In genomic region chr17:57553991-57554825, GRCh38 we compare ENCODE assay signal across 8 cellular contexts.
A peak's percentile ranks its signal among the peaks of the same experiment; 100 is the strongest.
DNase-seq lines count a peak whose midpoint lies in the region; ATAC-seq and TF ChIP-seq lines count a peak whose summit lies in the region.
"Had no signal": no experiment of that assay in that cellular context is flagged by ENCODE, and none has a peak within 500 bp of the region (broad histone marks: within the 10 kb centered on the region; RNA-seq: fewer than 3 reads in every experiment).

No MANE protein-coding gene starts in this region.

- TF ChIP-seq CTCF in stomach (IDR thresholded peaks at IDR 0.05) = no peak

- peak; percentile 84 to 88 for DNase-seq in HAP-1 (ENCODE audit: low spot score in 2 of 2)
- DNase-seq in NCI-H69 (lab: John Stamatoyannopoulos, UW) = peak; percentile 41
- peak; percentile 40 for DNase-seq in fibroblast of peridontal ligament (ENCODE audit: extremely low read depth)
- DNase-seq in stomach = no peak
- no peak for DNase-seq in NCI-H1048 (lab: John Stamatoyannopoulos, UW)
- no peak for DNase-seq in stimulated activated naive CD8-positive, alpha-beta T cell treated with anti-CD3 and anti-CD28 coated beads, Interleukin-15, Interleukin-2, amounts not matched to agents 100 U/mL and 50 U/mL, for 24 hours
- DNase-seq: activated T-cell treated with anti-CD3 and anti-CD28 coated beads for 4 hours had no signal

- 56 to 77% (median 67%) methylated on average over 14 of the region's 14 CpGs for WGBS in stomach, 5 donors

- H2AFZ ChIP-seq in neuron (ENCODE audit: low read depth, low read length) = no peak overlapping the region

- no peak for TF ChIP-seq POLR2A in stomach (IDR thresholded peaks at IDR 0.05)

- H3K27ac ChIP-seq in stomach = no peak overlapping the region

- intact Hi-C loops in stomach (cut with DNase I; ENCODE audit: low total_unique reads) = no loop called here

- no peak for ATAC-seq in stimulated activated naive CD8-positive, alpha-beta T cell treated with anti-CD3 and anti-CD28 coated beads, Interleukin-15, Interleukin-2, amounts not matched to agents 100 U/mL and 50 U/mL, for 24 hours

- no peaks in the 10 kb centered on the region for H3K9me3 ChIP-seq in HAP-1
- H3K9me3 ChIP-seq in neuron (ENCODE audit: low read length) = no peaks in the 10 kb centered on the region
- no peaks in the 10 kb centered on the region for H3K9me3 ChIP-seq in stomach

- no peaks in the 10 kb centered on the region for H3K36me3 ChIP-seq in HAP-1 (replicated peaks)
- H3K36me3 ChIP-seq in neuron (ENCODE audit: insufficient read depth, low read length) = peaks cover 2% of the 10 kb centered on the region
- H3K36me3 ChIP-seq in stomach = peaks cover 0 to 3% (median 0%) of the 10 kb centered on the region in 4 donors

- no peak for TF ChIP-seq EP300 in stomach (IDR thresholded peaks at IDR 0.05)

- no peak overlapping the region for H3K4me3 ChIP-seq in HAP-1
- peak overlapping the region; percentile 30 for H3K4me3 ChIP-seq in neuron (ENCODE audit: low read length)
- H3K4me3 ChIP-seq in stomach = no peak overlapping the region

- H3K27me3 ChIP-seq in HAP-1 (ENCODE audit: low read depth) = no peaks in the 10 kb centered on the region
- no peaks in the 10 kb centered on the region for H3K27me3 ChIP-seq in neuron (ENCODE audit: insufficient read depth, low read length)
- no peaks in the 10 kb centered on the region for H3K27me3 ChIP-seq in stomach

- H3K4me1 ChIP-seq in HAP-1 (peaks cover 47% of the 10 kb centered on the region), neuron (ENCODE audit: insufficient read depth, low read length) (peaks cover 82% of the 10 kb centered on the region), stomach (peaks cover 7 to 28% (median 14%) of the 10 kb centered on the region in 4 donors)

- in situ Hi-C loops in HAP-1 (cut with MboI; ENCODE audit: low sequenced_read_pairs) = no loop called here

Comparison
In these comparisons a context has a peak if more than half of its experiments do, and no peak if none do; other contexts are left out.
1. DNase-seq: peak in HAP-1 (2 of 2), NCI-H69 (single experiment) and fibroblast of peridontal ligament (single experiment); none in stomach (single experiment), NCI-H1048 (single experiment) and stimulated activated naive CD8-positive, alpha-beta T cell treated with anti-CD3 and anti-CD28 coated beads, Interleukin-15, Interleukin-2, amounts not matched to agents 100 U/mL and 50 U/mL, for 24 hours (single experiment).